In genomic region chr4:185578284-185578683, GRCh38 we compare ENCODE assay signal across 31 cellular contexts. TPM values are rescaled to one million over a fixed set of nuclear protein-coding genes. Genes with fewer than 3 reads are reported as not detected.
"Had no signal": no experiment of that assay in that cellular context is flagged by ENCODE, and none has a peak within 500 bp of the region (broad histone marks: within the 10 kb centered on the region; RNA-seq: fewer than 3 reads in every experiment).

No MANE protein-coding gene starts in this region.

- ATAC-seq: activated naive CD4-positive, alpha-beta T cell treated with anti-CD3 and anti-CD28 coated beads, Interleukin-2, amount 50 U/mL, for 72 hours; activated T-cell treated with anti-CD3 and anti-CD28 coated beads, Interleukin-2, amount 50 U/mL, for 72 hours; esophagus mucosa; WTC11 had no signal

- H3K27ac Mint-ChIP-seq: activated CD4-positive, alpha-beta memory T cell treated with anti-CD3 and anti-CD28 coated beads, Interleukin-2, amount 10 ng/mL, durations not matched to agents 7 days and 5 days; activated CD4-positive, alpha-beta T cell treated with anti-CD3 and anti-CD28 coated beads, Interleukin-2, amount 10 ng/mL, durations not matched to agents 7 days and 5 days; activated naive CD4-positive, alpha-beta T cell treated with anti-CD3 and anti-CD28 coated beads, Interleukin-2, amount 10 ng/mL, durations not matched to agents 7 days and 5 days; activated naive CD4-positive, alpha-beta T cell treated with anti-CD3 and anti-CD28 coated beads, Interleukin-2, amount 50 U/mL, for 72 hours; activated naive CD8-positive, alpha-beta T cell treated with anti-CD3 and anti-CD28 coated beads, Interleukin-2, amount 10 ng/mL, durations not matched to agents 7 days and 5 days; activated T-cell treated with anti-CD3 and anti-CD28 coated beads, Interleukin-2, amount 50 U/mL, for 24 hours; activated T-cell treated with anti-CD3 and anti-CD28 coated beads, Interleukin-2, amount 50 U/mL, for 72 hours; dendritic cell treated with granulocyte-macrophage colony-stimulating factor and Interleukin-4, amounts not matched to agents 40 ng/mL and 50 ng/mL, for 4 days; endodermal cell; WTC11 had no signal

- H3K4me3 Mint-ChIP-seq: activated CD4-positive, alpha-beta memory T cell treated with anti-CD3 and anti-CD28 coated beads, Interleukin-2, amount 10 ng/mL, durations not matched to agents 7 days and 5 days; activated CD4-positive, alpha-beta T cell treated with anti-CD3 and anti-CD28 coated beads, Interleukin-2, amount 10 ng/mL, durations not matched to agents 7 days and 5 days; activated naive CD4-positive, alpha-beta T cell treated with anti-CD3 and anti-CD28 coated beads, Interleukin-2, amount 10 ng/mL, durations not matched to agents 7 days and 5 days; activated naive CD8-positive, alpha-beta T cell treated with anti-CD3 and anti-CD28 coated beads, Interleukin-2, amount 10 ng/mL, durations not matched to agents 7 days and 5 days; activated T-cell treated with anti-CD3 and anti-CD28 coated beads, Interleukin-2, amount 50 U/mL, for 24 hours; activated T-cell treated with anti-CD3 and anti-CD28 coated beads, Interleukin-2, amount 50 U/mL, for 72 hours; dendritic cell treated with granulocyte-macrophage colony-stimulating factor and Interleukin-4, amounts not matched to agents 40 ng/mL and 50 ng/mL, for 4 days; endodermal cell; WTC11 had no signal

- H3K9me3 Mint-ChIP-seq: activated CD4-positive, alpha-beta memory T cell treated with anti-CD3 and anti-CD28 coated beads, Interleukin-2, amount 10 ng/mL, durations not matched to agents 7 days and 5 days; activated CD4-positive, alpha-beta T cell treated with anti-CD3 and anti-CD28 coated beads, Interleukin-2, amount 10 ng/mL, durations not matched to agents 7 days and 5 days; activated naive CD4-positive, alpha-beta T cell treated with anti-CD3 and anti-CD28 coated beads, Interleukin-2, amount 10 ng/mL, durations not matched to agents 7 days and 5 days; activated naive CD4-positive, alpha-beta T cell treated with anti-CD3 and anti-CD28 coated beads, Interleukin-2, amount 50 U/mL, for 72 hours; activated naive CD8-positive, alpha-beta T cell treated with anti-CD3 and anti-CD28 coated beads, Interleukin-2, amount 10 ng/mL, durations not matched to agents 7 days and 5 days; activated T-cell treated with anti-CD3 and anti-CD28 coated beads, Interleukin-2, amount 50 U/mL, for 24 hours; activated T-cell treated with anti-CD3 and anti-CD28 coated beads, Interleukin-2, amount 50 U/mL, for 72 hours; dendritic cell treated with granulocyte-macrophage colony-stimulating factor and Interleukin-4, amounts not matched to agents 40 ng/mL and 50 ng/mL, for 4 days had no signal

- H3K27ac ChIP-seq: breast epithelium, colonic mucosa, dorsolateral prefrontal cortex, VCaP had no signal

- H3K4me1 Mint-ChIP-seq: activated CD4-positive, alpha-beta memory T cell treated with anti-CD3 and anti-CD28 coated beads, Interleukin-2, amount 10 ng/mL, durations not matched to agents 7 days and 5 days; activated CD4-positive, alpha-beta T cell treated with anti-CD3 and anti-CD28 coated beads, Interleukin-2, amount 10 ng/mL, durations not matched to agents 7 days and 5 days; activated naive CD4-positive, alpha-beta T cell treated with anti-CD3 and anti-CD28 coated beads, Interleukin-2, amount 10 ng/mL, durations not matched to agents 7 days and 5 days; activated naive CD8-positive, alpha-beta T cell treated with anti-CD3 and anti-CD28 coated beads, Interleukin-2, amount 10 ng/mL, durations not matched to agents 7 days and 5 days had no signal

- DNase-seq: activated CD4-positive, alpha-beta memory T cell treated with anti-CD3 and anti-CD28 coated beads, Interleukin-2, amount 10 ng/mL, durations not matched to agents 7 days and 5 days; activated CD4-positive, alpha-beta T cell treated with anti-CD3 and anti-CD28 coated beads for 1 hour; activated CD4-positive, alpha-beta T cell treated with anti-CD3 and anti-CD28 coated beads for 4 hours; activated CD4-positive, alpha-beta T cell treated with anti-CD3 and anti-CD28 coated beads, Interleukin-2, amount 10 ng/mL, durations not matched to agents 7 days and 5 days; activated CD4-positive, alpha-beta T cell treated with anti-CD3 and anti-CD28 coated beads, Interleukin-2, amount 50 U/mL, for 4 hours; activated CD8-positive, alpha-beta memory T cell treated with anti-CD3 and anti-CD28 coated beads, Interleukin-2, amount 50 U/mL, for 48 hours; activated gamma-delta T cell; activated naive CD4-positive, alpha-beta T cell; activated naive CD4-positive, alpha-beta T cell treated with anti-CD3 and anti-CD28 coated beads, Interleukin-2, amount 10 ng/mL, durations not matched to agents 7 days and 5 days; activated naive CD8-positive, alpha-beta T cell treated with anti-CD3 and anti-CD28 coated beads, Interleukin-2, amount 10 ng/mL, durations not matched to agents 7 days and 5 days; activated T-cell treated with anti-CD3 and anti-CD28 coated beads for 4 hours; activated T-cell treated with anti-CD3 and anti-CD28 coated beads, Interleukin-2, amount 50 U/mL, for 24 hours; activated T-cell treated with anti-CD3 and anti-CD28 coated beads, Interleukin-2, amount 50 U/mL, for 72 hours; central memory CD4-positive, alpha-beta T cell; cerebellar nuclear complex; colonic mucosa; dorsolateral prefrontal cortex; effector memory CD4-positive, alpha-beta T cell; endodermal cell; foreskin fibroblast; T-helper 2 cell had no signal

- H3K9me3 ChIP-seq: ascending aorta, breast epithelium, colonic mucosa had no signal

- H3K36me3 ChIP-seq: ascending aorta, breast epithelium, cardiac muscle cell, colonic mucosa had no signal

- H3K27me3 ChIP-seq: ascending aorta, breast epithelium, cardiac muscle cell, colonic mucosa, dorsolateral prefrontal cortex had no signal

- H3K4me1 ChIP-seq: breast epithelium, colonic mucosa had no signal

- H3K27me3 Mint-ChIP-seq: brain had no signal

- H3K4me3 ChIP-seq: breast epithelium, cardiac muscle cell, colonic mucosa, dorsolateral prefrontal cortex had no signal

- H3K36me3 Mint-ChIP-seq: activated naive CD4-positive, alpha-beta T cell treated with anti-CD3 and anti-CD28 coated beads, Interleukin-2, amount 10 ng/mL, durations not matched to agents 7 days and 5 days; activated naive CD4-positive, alpha-beta T cell treated with anti-CD3 and anti-CD28 coated beads, Interleukin-2, amount 50 U/mL, for 72 hours; activated naive CD8-positive, alpha-beta T cell treated with anti-CD3 and anti-CD28 coated beads, Interleukin-2, amount 10 ng/mL, durations not matched to agents 7 days and 5 days; brain; WTC11 had no signal

RNA-seq across cellular contexts. Expression of gene PDLIM3, which starts 43.0 kb away (rescaled TPM):
- total RNA-seq: activated CD4-positive, alpha-beta memory T cell treated with anti-CD3 and anti-CD28 coated beads, Interleukin-2, amount 10 ng/mL, durations not matched to agents 7 days and 5 days; activated CD4-positive, alpha-beta T cell treated with anti-CD3 and anti-CD28 coated beads, Interleukin-2, amount 10 ng/mL, durations not matched to agents 7 days and 5 days; activated naive CD8-positive, alpha-beta T cell treated with anti-CD3 and anti-CD28 coated beads, Interleukin-2, amount 10 ng/mL, durations not matched to agents 7 days and 5 days; T-helper 1 cell treated with Interleukin-12 subunit alpha and Interleukin-12 subunit beta and Interleukin-4 antibody, amounts not matched to agents 30 ng/mL and 1 ng/mL, for 36 hours had no signal
